Comparison of ENCODE assay signal across 1 cellular context in genomic region chr3:16090711-16091110, GRCh38.
TF ChIP-seq lines count a peak whose summit lies in the region.

No MANE protein-coding gene starts in this region.

TF ChIP-seq in SK-N-SH, 30 proteins besides CTCF, POLR2A, EP300 and RAD21 (continued from another document):
- TF ChIP-seq PBX3 (IDR thresholded peaks at IDR 0.05): no peak
- no peak for TF ChIP-seq IRF3 (IDR thresholded peaks at IDR 0.05; ENCODE audit: low read depth, low read length)
- no peak for TF ChIP-seq USF2 (IDR thresholded peaks at IDR 0.05; ENCODE audit: borderline replicate concordance, low read depth, low read length)
- TF ChIP-seq REST (IDR thresholded peaks at IDR 0.05; ENCODE audit: low read depth, low read length): no peak
- no peak for TF ChIP-seq EZH2phosphoT487 (IDR thresholded peaks at IDR 0.05; ENCODE audit: borderline replicate concordance, low read depth)
- no peak for TF ChIP-seq GATA2 (CRISPR knock-in tag; IDR thresholded peaks at IDR 0.05)
TF ChIP-seq in SK-N-SH: peak in this region for 0.
